Comparison of ENCODE assay signal across 1 cellular context in the genomic region with DNA sequence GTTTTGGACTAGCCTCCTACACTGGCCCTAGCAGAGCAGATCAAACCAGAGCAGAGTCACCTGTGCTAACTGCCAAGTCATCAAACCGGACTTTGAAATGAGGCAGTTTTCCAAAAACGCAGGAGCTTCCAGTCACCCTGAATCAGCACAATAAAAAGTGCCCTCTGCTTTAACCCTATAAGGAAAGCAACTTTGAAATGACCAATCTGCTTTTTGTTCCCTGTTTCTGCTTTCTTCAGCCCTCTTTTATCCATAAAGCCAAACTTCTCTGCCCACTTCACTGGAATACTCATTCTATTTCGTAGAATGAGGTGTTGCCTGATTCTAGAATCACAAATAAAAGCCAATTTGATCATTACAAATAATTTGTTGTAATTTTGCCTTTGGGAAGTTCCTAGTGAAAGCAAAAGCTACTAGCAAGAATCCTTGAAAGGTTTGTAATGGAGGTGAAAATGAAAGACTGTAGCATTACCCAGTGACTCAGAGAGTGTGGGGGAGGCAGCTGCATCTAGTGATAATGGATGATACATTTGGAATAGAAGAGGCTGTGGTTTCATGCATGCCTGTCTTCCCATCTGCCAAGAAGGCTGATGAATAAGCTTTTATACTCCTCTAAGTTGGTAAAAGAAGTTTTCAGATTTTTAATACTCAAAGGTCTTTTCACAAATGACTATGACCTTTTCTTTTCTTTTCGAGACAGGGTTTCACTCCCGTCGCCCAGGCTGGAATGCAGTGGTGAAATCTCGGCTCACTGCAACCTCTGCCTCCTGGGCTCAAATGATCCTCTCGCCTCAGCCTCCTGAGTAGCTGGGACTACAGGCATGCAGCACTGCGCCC.
TF ChIP-seq lines count a peak whose summit lies in the region.

No MANE protein-coding gene starts in this region.

TF ChIP-seq in K562, 482 proteins besides CTCF, POLR2A, EP300 and RAD21 (continued from another document and continues in another):
- TF ChIP-seq, protein P1, sequence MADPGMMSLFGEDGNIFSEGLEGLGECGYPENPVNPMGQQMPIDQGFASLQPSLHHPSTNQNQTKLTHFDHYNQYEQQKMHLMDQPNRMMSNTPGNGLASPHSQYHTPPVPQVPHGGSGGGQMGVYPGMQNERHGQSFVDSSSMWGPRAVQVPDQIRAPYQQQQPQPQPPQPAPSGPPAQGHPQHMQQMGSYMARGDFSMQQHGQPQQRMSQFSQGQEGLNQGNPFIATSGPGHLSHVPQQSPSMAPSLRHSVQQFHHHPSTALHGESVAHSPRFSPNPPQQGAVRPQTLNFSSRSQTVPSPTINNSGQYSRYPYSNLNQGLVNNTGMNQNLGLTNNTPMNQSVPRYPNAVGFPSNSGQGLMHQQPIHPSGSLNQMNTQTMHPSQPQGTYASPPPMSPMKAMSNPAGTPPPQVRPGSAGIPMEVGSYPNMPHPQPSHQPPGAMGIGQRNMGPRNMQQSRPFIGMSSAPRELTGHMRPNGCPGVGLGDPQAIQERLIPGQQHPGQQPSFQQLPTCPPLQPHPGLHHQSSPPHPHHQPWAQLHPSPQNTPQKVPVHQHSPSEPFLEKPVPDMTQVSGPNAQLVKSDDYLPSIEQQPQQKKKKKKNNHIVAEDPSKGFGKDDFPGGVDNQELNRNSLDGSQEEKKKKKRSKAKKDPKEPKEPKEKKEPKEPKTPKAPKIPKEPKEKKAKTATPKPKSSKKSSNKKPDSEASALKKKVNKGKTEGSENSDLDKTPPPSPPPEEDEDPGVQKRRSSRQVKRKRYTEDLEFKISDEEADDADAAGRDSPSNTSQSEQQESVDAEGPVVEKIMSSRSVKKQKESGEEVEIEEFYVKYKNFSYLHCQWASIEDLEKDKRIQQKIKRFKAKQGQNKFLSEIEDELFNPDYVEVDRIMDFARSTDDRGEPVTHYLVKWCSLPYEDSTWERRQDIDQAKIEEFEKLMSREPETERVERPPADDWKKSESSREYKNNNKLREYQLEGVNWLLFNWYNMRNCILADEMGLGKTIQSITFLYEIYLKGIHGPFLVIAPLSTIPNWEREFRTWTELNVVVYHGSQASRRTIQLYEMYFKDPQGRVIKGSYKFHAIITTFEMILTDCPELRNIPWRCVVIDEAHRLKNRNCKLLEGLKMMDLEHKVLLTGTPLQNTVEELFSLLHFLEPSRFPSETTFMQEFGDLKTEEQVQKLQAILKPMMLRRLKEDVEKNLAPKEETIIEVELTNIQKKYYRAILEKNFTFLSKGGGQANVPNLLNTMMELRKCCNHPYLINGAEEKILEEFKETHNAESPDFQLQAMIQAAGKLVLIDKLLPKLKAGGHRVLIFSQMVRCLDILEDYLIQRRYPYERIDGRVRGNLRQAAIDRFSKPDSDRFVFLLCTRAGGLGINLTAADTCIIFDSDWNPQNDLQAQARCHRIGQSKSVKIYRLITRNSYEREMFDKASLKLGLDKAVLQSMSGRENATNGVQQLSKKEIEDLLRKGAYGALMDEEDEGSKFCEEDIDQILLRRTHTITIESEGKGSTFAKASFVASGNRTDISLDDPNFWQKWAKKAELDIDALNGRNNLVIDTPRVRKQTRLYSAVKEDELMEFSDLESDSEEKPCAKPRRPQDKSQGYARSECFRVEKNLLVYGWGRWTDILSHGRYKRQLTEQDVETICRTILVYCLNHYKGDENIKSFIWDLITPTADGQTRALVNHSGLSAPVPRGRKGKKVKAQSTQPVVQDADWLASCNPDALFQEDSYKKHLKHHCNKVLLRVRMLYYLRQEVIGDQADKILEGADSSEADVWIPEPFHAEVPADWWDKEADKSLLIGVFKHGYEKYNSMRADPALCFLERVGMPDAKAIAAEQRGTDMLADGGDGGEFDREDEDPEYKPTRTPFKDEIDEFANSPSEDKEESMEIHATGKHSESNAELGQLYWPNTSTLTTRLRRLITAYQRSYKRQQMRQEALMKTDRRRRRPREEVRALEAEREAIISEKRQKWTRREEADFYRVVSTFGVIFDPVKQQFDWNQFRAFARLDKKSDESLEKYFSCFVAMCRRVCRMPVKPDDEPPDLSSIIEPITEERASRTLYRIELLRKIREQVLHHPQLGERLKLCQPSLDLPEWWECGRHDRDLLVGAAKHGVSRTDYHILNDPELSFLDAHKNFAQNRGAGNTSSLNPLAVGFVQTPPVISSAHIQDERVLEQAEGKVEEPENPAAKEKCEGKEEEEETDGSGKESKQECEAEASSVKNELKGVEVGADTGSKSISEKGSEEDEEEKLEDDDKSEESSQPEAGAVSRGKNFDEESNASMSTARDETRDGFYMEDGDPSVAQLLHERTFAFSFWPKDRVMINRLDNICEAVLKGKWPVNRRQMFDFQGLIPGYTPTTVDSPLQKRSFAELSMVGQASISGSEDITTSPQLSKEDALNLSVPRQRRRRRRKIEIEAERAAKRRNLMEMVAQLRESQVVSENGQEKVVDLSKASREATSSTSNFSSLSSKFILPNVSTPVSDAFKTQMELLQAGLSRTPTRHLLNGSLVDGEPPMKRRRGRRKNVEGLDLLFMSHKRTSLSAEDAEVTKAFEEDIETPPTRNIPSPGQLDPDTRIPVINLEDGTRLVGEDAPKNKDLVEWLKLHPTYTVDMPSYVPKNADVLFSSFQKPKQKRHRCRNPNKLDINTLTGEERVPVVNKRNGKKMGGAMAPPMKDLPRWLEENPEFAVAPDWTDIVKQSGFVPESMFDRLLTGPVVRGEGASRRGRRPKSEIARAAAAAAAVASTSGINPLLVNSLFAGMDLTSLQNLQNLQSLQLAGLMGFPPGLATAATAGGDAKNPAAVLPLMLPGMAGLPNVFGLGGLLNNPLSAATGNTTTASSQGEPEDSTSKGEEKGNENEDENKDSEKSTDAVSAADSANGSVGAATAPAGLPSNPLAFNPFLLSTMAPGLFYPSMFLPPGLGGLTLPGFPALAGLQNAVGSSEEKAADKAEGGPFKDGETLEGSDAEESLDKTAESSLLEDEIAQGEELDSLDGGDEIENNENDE (IDR thresholded peaks at IDR 0.05; ENCODE audit: low read depth, low read length): no peak
- TF ChIP-seq ATF7 (IDR thresholded peaks at IDR 0.05): peak; percentile 66
- TF ChIP-seq, protein P2, sequence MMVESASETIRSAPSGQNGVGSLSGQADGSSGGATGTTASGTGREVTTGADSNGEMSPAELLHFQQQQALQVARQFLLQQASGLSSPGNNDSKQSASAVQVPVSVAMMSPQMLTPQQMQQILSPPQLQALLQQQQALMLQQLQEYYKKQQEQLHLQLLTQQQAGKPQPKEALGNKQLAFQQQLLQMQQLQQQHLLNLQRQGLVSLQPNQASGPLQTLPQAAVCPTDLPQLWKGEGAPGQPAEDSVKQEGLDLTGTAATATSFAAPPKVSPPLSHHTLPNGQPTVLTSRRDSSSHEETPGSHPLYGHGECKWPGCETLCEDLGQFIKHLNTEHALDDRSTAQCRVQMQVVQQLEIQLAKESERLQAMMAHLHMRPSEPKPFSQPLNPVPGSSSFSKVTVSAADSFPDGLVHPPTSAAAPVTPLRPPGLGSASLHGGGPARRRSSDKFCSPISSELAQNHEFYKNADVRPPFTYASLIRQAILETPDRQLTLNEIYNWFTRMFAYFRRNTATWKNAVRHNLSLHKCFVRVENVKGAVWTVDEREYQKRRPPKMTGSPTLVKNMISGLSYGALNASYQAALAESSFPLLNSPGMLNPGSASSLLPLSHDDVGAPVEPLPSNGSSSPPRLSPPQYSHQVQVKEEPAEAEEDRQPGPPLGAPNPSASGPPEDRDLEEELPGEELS (CRISPR knock-in tag; IDR thresholded peaks at IDR 0.05; ENCODE audit: borderline replicate concordance): no peak
- TF ChIP-seq ZNF12 (CRISPR knock-in tag; IDR thresholded peaks at IDR 0.05): no peak
- no peak for TF ChIP-seq PHB (CRISPR knock-in tag; IDR thresholded peaks at IDR 0.05)
- TF ChIP-seq HNRNPL (IDR thresholded peaks at IDR 0.05; ENCODE audit: low read depth, low read length): no peak
- peak; percentile 93 for TF ChIP-seq JUN (IDR thresholded peaks at IDR 0.05; ENCODE audit: borderline replicate concordance, low read depth, low read length)
- no peak for TF ChIP-seq JUN (CRISPR knock-in tag; IDR thresholded peaks at IDR 0.05; ENCODE audit: borderline replicate concordance)
- peak; percentile 37; the same call in 1 of the 2 replicates for TF ChIP-seq NBN (IDR thresholded peaks at IDR 0.05; ENCODE audit: low read depth)
- TF ChIP-seq FOXK2 (conservative IDR thresholded peaks at IDR 0.05 in 1 of 2, IDR thresholded peaks at IDR 0.05 in 1 of 2; ENCODE audit: low read depth in 2 of 2): no peak
- TF ChIP-seq, protein P3, sequence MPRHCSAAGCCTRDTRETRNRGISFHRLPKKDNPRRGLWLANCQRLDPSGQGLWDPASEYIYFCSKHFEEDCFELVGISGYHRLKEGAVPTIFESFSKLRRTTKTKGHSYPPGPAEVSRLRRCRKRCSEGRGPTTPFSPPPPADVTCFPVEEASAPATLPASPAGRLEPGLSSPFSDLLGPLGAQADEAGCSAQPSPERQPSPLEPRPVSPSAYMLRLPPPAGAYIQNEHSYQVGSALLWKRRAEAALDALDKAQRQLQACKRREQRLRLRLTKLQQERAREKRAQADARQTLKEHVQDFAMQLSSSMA (CRISPR knock-in tag; IDR thresholded peaks at IDR 0.05): no peak
- peak; percentile 40 for TF ChIP-seq CCNT2 (IDR thresholded peaks at IDR 0.05; ENCODE audit: borderline replicate concordance, extremely low read depth, insufficient read length, low read depth, low read length)
- TF ChIP-seq NFATC3 (IDR thresholded peaks at IDR 0.05): peak; percentile 41; the same call in 1 of the 2 replicates
- no peak for TF ChIP-seq ATF1 (CRISPR knock-in tag; IDR thresholded peaks at IDR 0.05)
- peak; percentile 46; the same call in 1 of the 2 replicates for TF ChIP-seq ATF1 (tag; IDR thresholded peaks at IDR 0.05)
- no peak for TF ChIP-seq ETV1 (tag; conservative IDR thresholded peaks at IDR 0.05; ENCODE audit: low read depth)
- no peak for TF ChIP-seq TAF1 (IDR thresholded peaks at IDR 0.05; ENCODE audit: control insufficient read depth, extremely low read depth, insufficient read depth, low read length, severe bottlenecking)
- TF ChIP-seq ADNP (tag; IDR thresholded peaks at IDR 0.05): no peak
- TF ChIP-seq, protein P4, sequence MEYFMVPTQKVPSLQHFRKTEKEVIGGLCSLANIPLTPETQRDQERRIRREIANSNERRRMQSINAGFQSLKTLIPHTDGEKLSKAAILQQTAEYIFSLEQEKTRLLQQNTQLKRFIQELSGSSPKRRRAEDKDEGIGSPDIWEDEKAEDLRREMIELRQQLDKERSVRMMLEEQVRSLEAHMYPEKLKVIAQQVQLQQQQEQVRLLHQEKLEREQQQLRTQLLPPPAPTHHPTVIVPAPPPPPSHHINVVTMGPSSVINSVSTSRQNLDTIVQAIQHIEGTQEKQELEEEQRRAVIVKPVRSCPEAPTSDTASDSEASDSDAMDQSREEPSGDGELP (CRISPR knock-in tag; IDR thresholded peaks at IDR 0.05; ENCODE audit: borderline replicate concordance): no peak; the same call in 1 of the 2 replicates
- TF ChIP-seq KDM4B (IDR thresholded peaks at IDR 0.05; ENCODE audit: borderline replicate concordance in 2 of 2, low read depth in 1 of 2): no peak
- TF ChIP-seq, protein P5, sequence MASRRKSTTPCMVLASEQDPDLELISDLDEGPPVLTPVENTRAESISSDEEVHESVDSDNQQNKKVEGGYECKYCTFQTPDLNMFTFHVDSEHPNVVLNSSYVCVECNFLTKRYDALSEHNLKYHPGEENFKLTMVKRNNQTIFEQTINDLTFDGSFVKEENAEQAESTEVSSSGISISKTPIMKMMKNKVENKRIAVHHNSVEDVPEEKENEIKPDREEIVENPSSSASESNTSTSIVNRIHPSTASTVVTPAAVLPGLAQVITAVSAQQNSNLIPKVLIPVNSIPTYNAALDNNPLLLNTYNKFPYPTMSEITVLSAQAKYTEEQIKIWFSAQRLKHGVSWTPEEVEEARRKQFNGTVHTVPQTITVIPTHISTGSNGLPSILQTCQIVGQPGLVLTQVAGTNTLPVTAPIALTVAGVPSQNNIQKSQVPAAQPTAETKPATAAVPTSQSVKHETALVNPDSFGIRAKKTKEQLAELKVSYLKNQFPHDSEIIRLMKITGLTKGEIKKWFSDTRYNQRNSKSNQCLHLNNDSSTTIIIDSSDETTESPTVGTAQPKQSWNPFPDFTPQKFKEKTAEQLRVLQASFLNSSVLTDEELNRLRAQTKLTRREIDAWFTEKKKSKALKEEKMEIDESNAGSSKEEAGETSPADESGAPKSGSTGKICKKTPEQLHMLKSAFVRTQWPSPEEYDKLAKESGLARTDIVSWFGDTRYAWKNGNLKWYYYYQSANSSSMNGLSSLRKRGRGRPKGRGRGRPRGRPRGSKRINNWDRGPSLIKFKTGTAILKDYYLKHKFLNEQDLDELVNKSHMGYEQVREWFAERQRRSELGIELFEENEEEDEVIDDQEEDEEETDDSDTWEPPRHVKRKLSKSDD (conservative IDR thresholded peaks at IDR 0.05; ENCODE audit: low read length): no peak
- TF ChIP-seq RBFOX2 (IDR thresholded peaks at IDR 0.05; ENCODE audit: low read depth, low read length): no peak
- TF ChIP-seq ETV5 (CRISPR knock-in tag; IDR thresholded peaks at IDR 0.05; ENCODE audit: low read depth): no peak
- no peak for TF ChIP-seq MCM3 (IDR thresholded peaks at IDR 0.05)
- no peak for TF ChIP-seq FOXA1 (IDR thresholded peaks at IDR 0.05; ENCODE audit: borderline replicate concordance)
- TF ChIP-seq, protein P6, sequence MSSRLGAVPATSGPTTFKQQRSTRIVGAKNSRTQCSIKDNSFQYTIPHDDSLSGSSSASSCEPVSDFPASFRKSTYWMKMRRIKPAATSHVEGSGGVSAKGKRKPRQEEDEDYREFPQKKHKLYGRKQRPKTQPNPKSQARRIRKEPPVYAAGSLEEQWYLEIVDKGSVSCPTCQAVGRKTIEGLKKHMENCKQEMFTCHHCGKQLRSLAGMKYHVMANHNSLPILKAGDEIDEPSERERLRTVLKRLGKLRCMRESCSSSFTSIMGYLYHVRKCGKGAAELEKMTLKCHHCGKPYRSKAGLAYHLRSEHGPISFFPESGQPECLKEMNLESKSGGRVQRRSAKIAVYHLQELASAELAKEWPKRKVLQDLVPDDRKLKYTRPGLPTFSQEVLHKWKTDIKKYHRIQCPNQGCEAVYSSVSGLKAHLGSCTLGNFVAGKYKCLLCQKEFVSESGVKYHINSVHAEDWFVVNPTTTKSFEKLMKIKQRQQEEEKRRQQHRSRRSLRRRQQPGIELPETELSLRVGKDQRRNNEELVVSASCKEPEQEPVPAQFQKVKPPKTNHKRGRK (tag; IDR thresholded peaks at IDR 0.05): no peak
- TF ChIP-seq L3MBTL2 (IDR thresholded peaks at IDR 0.05): no peak
- no peak for TF ChIP-seq SNIP1 (IDR thresholded peaks at IDR 0.05; ENCODE audit: low read depth)
- TF ChIP-seq SAP30 (IDR thresholded peaks at IDR 0.05; ENCODE audit: borderline replicate concordance, insufficient read depth, low read depth, low read length, poor library complexity, severe bottlenecking): no peak
- no peak for TF ChIP-seq SPI1 (IDR thresholded peaks at IDR 0.05; ENCODE audit: borderline replicate concordance, low read depth, low read length)
- no peak for TF ChIP-seq ZNF124 (CRISPR knock-in tag; IDR thresholded peaks at IDR 0.05)
- no peak for TF ChIP-seq NR3C1 (CRISPR knock-in tag; IDR thresholded peaks at IDR 0.05)
- no peak for TF ChIP-seq ZNF282 (CRISPR knock-in tag; IDR thresholded peaks at IDR 0.05)
- no peak for TF ChIP-seq POLR2G (IDR thresholded peaks at IDR 0.05; ENCODE audit: low read depth, low read length)
- TF ChIP-seq PHF20 (IDR thresholded peaks at IDR 0.05; ENCODE audit: partially characterized antibody): no peak
- no peak for TF ChIP-seq ARID2 (IDR thresholded peaks at IDR 0.05)
- TF ChIP-seq, protein P7, sequence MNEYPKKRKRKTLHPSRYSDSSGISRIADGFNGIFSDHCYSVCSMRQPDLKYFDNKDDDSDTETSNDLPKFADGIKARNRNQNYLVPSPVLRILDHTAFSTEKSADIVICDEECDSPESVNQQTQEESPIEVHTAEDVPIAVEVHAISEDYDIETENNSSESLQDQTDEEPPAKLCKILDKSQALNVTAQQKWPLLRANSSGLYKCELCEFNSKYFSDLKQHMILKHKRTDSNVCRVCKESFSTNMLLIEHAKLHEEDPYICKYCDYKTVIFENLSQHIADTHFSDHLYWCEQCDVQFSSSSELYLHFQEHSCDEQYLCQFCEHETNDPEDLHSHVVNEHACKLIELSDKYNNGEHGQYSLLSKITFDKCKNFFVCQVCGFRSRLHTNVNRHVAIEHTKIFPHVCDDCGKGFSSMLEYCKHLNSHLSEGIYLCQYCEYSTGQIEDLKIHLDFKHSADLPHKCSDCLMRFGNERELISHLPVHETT (CRISPR knock-in tag; conservative IDR thresholded peaks at IDR 0.05 in 1 of 2, IDR thresholded peaks at IDR 0.05 in 1 of 2): peak in 1 of 2 experiments; percentile 69; a peak in 2 of 4 replicates
